Comparison of ENCODE assay signal across 20 cellular contexts in the genomic region with DNA sequence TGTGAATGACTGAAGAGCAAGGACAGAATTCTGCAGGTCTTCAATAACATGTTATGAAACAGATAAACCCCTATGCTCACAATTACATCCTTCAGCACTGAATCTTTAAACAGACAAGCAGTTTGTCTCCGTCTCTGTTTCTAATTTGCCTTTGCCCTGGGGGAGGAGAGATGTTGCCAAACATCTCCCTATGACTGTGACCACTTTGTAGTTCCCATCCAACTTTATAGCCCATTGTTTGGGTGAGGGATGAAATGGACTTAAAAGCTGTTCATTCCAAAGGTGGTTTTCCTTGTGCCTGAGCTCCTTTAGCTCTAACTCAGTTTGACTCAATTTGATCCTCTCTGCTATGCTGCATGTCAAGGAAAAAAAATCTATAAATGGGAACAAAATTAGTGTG. TPM values are rescaled to one million over a fixed set of nuclear protein-coding genes. Genes with fewer than 3 reads are reported as not detected.
DNase-seq lines count a peak whose midpoint lies in the region; ATAC-seq and TF ChIP-seq lines count a peak whose summit lies in the region.
"Had no signal": no experiment of that assay in that cellular context is flagged by ENCODE, and none has a peak within 500 bp of the region (broad histone marks: within the 10 kb centered on the region; RNA-seq: fewer than 3 reads in every experiment).

No MANE protein-coding gene starts in this region.

- no peak for TF ChIP-seq CTCF in AG09319 (IDR thresholded peaks at IDR 0.05; ENCODE audit: low read depth, low read length)
- TF ChIP-seq CTCF in fibroblast of villous mesenchyme (IDR thresholded peaks at IDR 0.05; ENCODE audit: insufficient read depth, low read depth, low read length) = no peak
- TF ChIP-seq CTCF in MM.1S (IDR thresholded peaks at IDR 0.05; ENCODE audit: low read length) = no peak
- TF ChIP-seq CTCF in hepatocyte (IDR thresholded peaks at IDR 0.05; ENCODE audit: poor library complexity) = no peak

- 19% methylated on average over 1 of the region's 1 CpG for WGBS in hepatocyte (ENCODE audit: low lambda C conversion rate, missing lambda C conversion rate)

- H3F3A ChIP-seq in MM.1S (ENCODE audit: insufficient read depth, low read length) = no peaks in the 10 kb centered on the region

- H3K4me3 ChIP-seq in fibroblast of villous mesenchyme (ENCODE audit: low read depth, low read length) = no peak overlapping the region
- no peak overlapping the region for H3K4me3 ChIP-seq in MM.1S (ENCODE audit: low read length)
- no peak overlapping the region for H3K4me3 ChIP-seq in hepatocyte
- H3K4me3 ChIP-seq: A549, MG63 had no signal

- H3K4me1 ChIP-seq in MM.1S (ENCODE audit: low read length) (no peaks in the 10 kb centered on the region), hepatocyte (ENCODE audit: insufficient read depth) (peaks cover 15% of the 10 kb centered on the region)
- H3K4me1 ChIP-seq: BE2C had no signal

- no peak overlapping the region for H2AFZ ChIP-seq in MM.1S (ENCODE audit: low read length)
- H2AFZ ChIP-seq in hepatocyte = no peak overlapping the region

- no peaks in the 10 kb centered on the region for H4K20me1 ChIP-seq in MM.1S (ENCODE audit: insufficient read depth, low read length)
- H4K20me1 ChIP-seq in hepatocyte (ENCODE audit: insufficient read depth, poor library complexity, severe bottlenecking) = no peaks in the 10 kb centered on the region

- H3K9me2 ChIP-seq in MM.1S (replicated peaks; ENCODE audit: insufficient read depth, low read length) (no peaks in the 10 kb centered on the region), hepatocyte (replicated peaks; ENCODE audit: insufficient read depth) (no peaks in the 10 kb centered on the region)

- no peaks in the 10 kb centered on the region for H3K36me3 ChIP-seq in MM.1S (replicated peaks; ENCODE audit: insufficient read depth, low read length)
- no peaks in the 10 kb centered on the region for H3K36me3 ChIP-seq in hepatocyte (replicated peaks; ENCODE audit: insufficient read depth, low read depth)
- H3K36me3 ChIP-seq: BE2C, MG63 had no signal

- peak; percentile 65 for DNase-seq in AG09319 (ENCODE audit: extremely low read depth, low read depth)
- peak; percentile 26 for DNase-seq in GM04504 (ENCODE audit: low read depth)
- peak; percentile 2 for DNase-seq in amniotic stem cell (lab: John Stamatoyannopoulos, UW)
- peak; percentile 14 for DNase-seq in fibroblast of villous mesenchyme (ENCODE audit: low read depth)
- DNase-seq in MM.1S = no peak
- no peak for DNase-seq in hepatocyte (ENCODE audit: low spot score)
- DNase-seq: BE2C; CD8-positive, alpha-beta T cell; DMS153; GOT3; KG1; MG63; NCI-H1105; NCI-H1694 treated with DMSO at 0.1 percent for 48 hours; NCI-H446; NCI-H774 had no signal

- H3K4me2 ChIP-seq in MM.1S (ENCODE audit: low read depth, low read length) = no peak overlapping the region
- no peak overlapping the region for H3K4me2 ChIP-seq in hepatocyte
- H3K4me2 ChIP-seq: A549 had no signal

- H3K27me3 ChIP-seq in MM.1S (replicated peaks; ENCODE audit: insufficient read depth, low read length) = no peaks in the 10 kb centered on the region
- H3K27me3 ChIP-seq in hepatocyte = no peaks in the 10 kb centered on the region
- H3K27me3 ChIP-seq: BE2C, MG63 had no signal

- no peak overlapping the region for H3K27ac ChIP-seq in MM.1S (ENCODE audit: low read length)
- H3K27ac ChIP-seq in hepatocyte = no peak overlapping the region
- H3K27ac ChIP-seq: A549 had no signal

- H3K9me3 ChIP-seq in MM.1S (replicated peaks; ENCODE audit: insufficient read depth, low read length) (no peaks in the 10 kb centered on the region), hepatocyte (ENCODE audit: low read depth) (no peaks in the 10 kb centered on the region)
- H3K9me3 ChIP-seq: BE2C had no signal

- H3K9ac ChIP-seq in MM.1S (ENCODE audit: low read length) = no peak overlapping the region

- ATAC-seq in HG03342 (IDR thresholded peaks at IDR 0.05; ENCODE audit: unreplicated experiment) = no peak
- ATAC-seq in GM18858 (IDR thresholded peaks at IDR 0.05; ENCODE audit: unreplicated experiment) = no peak
- ATAC-seq: A549; CD8-positive, alpha-beta T cell; Right ventricle myocardium inferior had no signal

- H3K79me2 ChIP-seq in MM.1S (ENCODE audit: low read length) = no peaks in the 10 kb centered on the region
- no peaks in the 10 kb centered on the region for H3K79me2 ChIP-seq in hepatocyte

RNA-seq across cellular contexts. Expression of a gene that starts 19.5 kb away (rescaled TPM):
- total RNA-seq in fibroblast of villous mesenchyme = 1.3 TPM in 2 replicates
- 9.8 and 10.0 TPM in 2 replicates for total RNA-seq in hepatocyte
- polyA plus RNA-seq in hepatocyte = 3.6 and 4.1 TPM in 2 replicates
- total RNA-seq: Right ventricle myocardium inferior had no signal

Comparison
In these comparisons a context has a peak if more than half of its experiments do, and no peak if none do; other contexts are left out.
1. DNase-seq: peak in AG09319 (single experiment), GM04504 (single experiment), amniotic stem cell (single experiment) and fibroblast of villous mesenchyme (single experiment); none in MM.1S (single experiment) and hepatocyte (single experiment).